25 cellular contexts compared by ENCODE assay signal in the genomic region with DNA sequence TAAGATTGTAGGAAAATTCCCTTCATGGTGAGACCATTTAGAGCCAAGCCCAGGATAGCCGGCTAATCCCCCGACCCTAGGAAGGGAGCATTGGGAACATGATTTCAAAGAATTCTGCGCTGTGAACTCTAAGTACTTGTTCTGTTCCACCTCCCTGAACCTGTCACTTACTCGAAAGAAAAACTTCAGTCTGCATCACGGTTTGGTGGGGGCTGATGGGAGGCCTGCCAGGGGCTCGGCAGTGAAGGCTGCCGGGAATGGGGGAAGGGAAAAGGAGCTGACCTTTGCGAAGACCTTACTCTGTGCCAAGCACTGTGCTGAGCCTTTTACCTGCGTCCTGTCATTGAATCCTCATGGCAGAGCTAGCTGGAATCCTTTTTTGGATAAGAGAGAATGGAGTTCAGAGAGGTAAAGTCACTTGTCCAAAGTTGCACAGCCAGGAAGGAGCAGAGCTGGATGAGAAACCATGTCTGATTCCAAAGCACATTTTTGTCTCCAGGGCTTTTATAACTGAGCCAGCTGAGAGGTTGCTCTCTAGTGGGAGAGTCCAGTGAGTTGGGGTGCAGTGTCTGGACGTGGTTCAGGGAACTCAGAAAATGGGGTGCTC. TPM values are rescaled to one million over a fixed set of nuclear protein-coding genes. Genes with fewer than 3 reads are reported as not detected.
"Had no signal": no experiment of that assay in that cellular context is flagged by ENCODE, and none has a peak within 500 bp of the region (broad histone marks: within the 10 kb centered on the region; RNA-seq: fewer than 3 reads in every experiment).

No MANE protein-coding gene starts in this region.

- H3K4me1 ChIP-seq: parathyroid adenoma, suprapubic skin, tibial artery had no signal

- H3K9me3 ChIP-seq: esophagus squamous epithelium, suprapubic skin, tibial artery had no signal

- H3K9ac ChIP-seq: parathyroid adenoma had no signal

- DNase-seq: dermis blood vessel endothelial cell; effector memory CD4-positive, alpha-beta T cell; erythroblast; esophagus squamous epithelium; hypothalamus; immature natural killer cell; islet precursor cell; naive B cell; stimulated activated CD4-positive, alpha-beta T cell treated with anti-CD3 and anti-CD28 coated beads, Interleukin-12 subunit alpha, Interleukin-12 subunit beta, amount 100 ng/mL, for 4 hours; stimulated activated CD4-positive, alpha-beta T cell treated with anti-CD3 and anti-CD28 coated beads, Interleukin-1b, Interleukin-23, amount 100 ng/mL, for 48 hours; stimulated activated CD4-positive, alpha-beta T cell treated with anti-CD3 and anti-CD28 coated beads, Interleukin-4, amount 100 ng/mL, for 1 hour; stimulated activated CD8-positive, alpha-beta memory T cell treated with anti-CD3 and anti-CD28 coated beads, Interleukin-4, amount 100 ng/mL, for 48 hours; stimulated activated naive CD4-positive, alpha-beta T cell; stimulated activated naive CD8-positive, alpha-beta T cell treated with anti-CD3 and anti-CD28 coated beads, Interleukin-15, amount 100 ng/mL, for 72 hours; tibial artery had no signal

- H3K79me2 ChIP-seq: parathyroid adenoma had no signal

- FAIRE-seq: endometrium, frontal cortex had no signal

- H3K4me2 ChIP-seq: smooth muscle cell had no signal

- ATAC-seq: left lobe of liver; sciatic nerve; stimulated activated naive CD8-positive, alpha-beta T cell treated with anti-CD3 and anti-CD28 coated beads, Interleukin-15, amount 100 ng/mL, for 72 hours had no signal

- H3K36me3 ChIP-seq: esophagus squamous epithelium, suprapubic skin had no signal

- H2AFZ ChIP-seq: parathyroid adenoma had no signal

- H3K27ac ChIP-seq: coronary artery, esophagus squamous epithelium, parathyroid adenoma, suprapubic skin, tibial artery had no signal

- H3K4me3 ChIP-seq: coronary artery, esophagus squamous epithelium, lung, smooth muscle cell, suprapubic skin, tibial artery had no signal

RNA-seq across cellular contexts. Expression of a gene that starts 15.4 kb away (rescaled TPM):
- total RNA-seq: fibroblast of villous mesenchyme, left lobe of liver had no signal
- polyA plus RNA-seq: immature natural killer cell, smooth muscle cell had no signal
